In the genomic region with DNA sequence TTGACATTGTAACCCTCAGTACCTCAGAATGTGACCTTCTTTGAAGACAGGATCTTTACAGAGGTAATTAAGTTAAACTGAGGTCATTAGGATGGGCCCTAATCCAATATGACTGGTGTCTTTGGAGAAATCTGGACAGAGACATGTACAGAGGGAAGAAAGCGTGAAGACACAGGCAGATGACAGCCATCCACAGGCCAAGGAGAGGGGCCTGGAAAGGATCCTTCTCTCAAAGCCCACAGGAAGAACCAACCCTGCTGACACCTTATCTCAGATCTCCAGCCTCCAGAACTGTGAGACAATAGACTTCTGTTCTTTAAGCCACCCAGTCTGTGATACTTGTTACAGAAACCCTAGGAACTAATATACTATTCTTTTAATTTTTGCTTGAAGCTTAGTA, we compare ENCODE assay signal across 26 cellular contexts.
"Had no signal": no experiment of that assay in that cellular context is flagged by ENCODE, and none has a peak within 500 bp of the region (broad histone marks: within the 10 kb centered on the region; RNA-seq: fewer than 3 reads in every experiment).

No MANE protein-coding gene starts in this region.

- ATAC-seq: activated CD4-positive, CD25-positive, alpha-beta regulatory T cell treated with anti-CD3 and anti-CD28 coated beads, Interleukin-2, amount 50 U/mL, for 24 hours; activated CD8-positive, alpha-beta T cell treated with anti-CD3 and anti-CD28 coated beads for 36 hours; activated T-cell treated with anti-CD3 and anti-CD28 coated beads, Interleukin-2, amount 50 U/mL, for 72 hours; T-helper 17 cell had no signal

- H3K9me3 Mint-ChIP-seq: activated CD8-positive, alpha-beta T cell treated with anti-CD3 and anti-CD28 coated beads for 36 hours; activated naive CD4-positive, alpha-beta T cell treated with anti-CD3 and anti-CD28 coated beads, Interleukin-2, amount 10 ng/mL, durations not matched to agents 7 days and 5 days; activated naive CD8-positive, alpha-beta T cell treated with anti-CD3 and anti-CD28 coated beads for 36 hours; activated T-cell treated with anti-CD3 and anti-CD28 coated beads, Interleukin-2, amount 50 U/mL, for 72 hours; activated T-helper 2 cell treated with anti-CD3 and anti-CD28 coated beads, Interferon-gamma antibody, Interleukin-2, Interleukin-4, amounts not matched to agents 10 μg/mL and 5 μg/mL and 100 μg/mL, durations not matched to agents 14 hours and 24 hours and 36 hours had no signal

- DNase-seq: activated CD4-positive, alpha-beta T cell treated with anti-CD3 and anti-CD28 coated beads for 4 hours; activated CD8-positive, alpha-beta memory T cell treated with anti-CD3 and anti-CD28 coated beads, Interleukin-2, amount 50 U/mL, for 4 hours; activated CD8-positive, alpha-beta T cell treated with anti-CD3 and anti-CD28 coated beads for 36 hours; activated gamma-delta T cell treated with Interleukin-2 at 50 U/mL for 16 hours; activated naive CD4-positive, alpha-beta T cell treated with anti-CD3 and anti-CD28 coated beads, Interleukin-2, amount 10 ng/mL, durations not matched to agents 7 days and 5 days; activated naive CD8-positive, alpha-beta T cell treated with anti-CD3 and anti-CD28 coated beads for 36 hours; activated T-cell treated with anti-CD3 and anti-CD28 coated beads, Interleukin-2, amount 50 U/mL, for 72 hours; brain microvascular endothelial cell; Kasumi-1; KBM-7; NCI-H1048; NCI-H146; NCI-H187 treated with DMSO at 0.1 percent for 48 hours; NCI-H2081 treated with DMSO at 0.1 percent for 48 hours; NCI-H446; NCI-H524; Peyer's patch; Right ventricle myocardium superior; T-helper 17 cell; T-helper 9 cell; WERI-Rb-1 had no signal

- H3K36me3 Mint-ChIP-seq: activated naive CD4-positive, alpha-beta T cell treated with anti-CD3 and anti-CD28 coated beads, Interleukin-2, amount 10 ng/mL, durations not matched to agents 7 days and 5 days; activated naive CD8-positive, alpha-beta T cell treated with anti-CD3 and anti-CD28 coated beads for 36 hours had no signal

- H3K4me3 Mint-ChIP-seq: activated CD8-positive, alpha-beta T cell treated with anti-CD3 and anti-CD28 coated beads for 36 hours; activated naive CD4-positive, alpha-beta T cell treated with anti-CD3 and anti-CD28 coated beads, Interleukin-2, amount 10 ng/mL, durations not matched to agents 7 days and 5 days; activated naive CD8-positive, alpha-beta T cell treated with anti-CD3 and anti-CD28 coated beads for 36 hours; activated T-cell treated with anti-CD3 and anti-CD28 coated beads, Interleukin-2, amount 50 U/mL, for 72 hours; T-helper 17 cell had no signal

- H3K27ac Mint-ChIP-seq: activated CD8-positive, alpha-beta T cell treated with anti-CD3 and anti-CD28 coated beads for 36 hours; activated naive CD4-positive, alpha-beta T cell treated with anti-CD3 and anti-CD28 coated beads, Interleukin-2, amount 10 ng/mL, durations not matched to agents 7 days and 5 days; activated T-cell treated with anti-CD3 and anti-CD28 coated beads, Interleukin-2, amount 50 U/mL, for 72 hours; activated T-helper 2 cell treated with anti-CD3 and anti-CD28 coated beads, Interferon-gamma antibody, Interleukin-2, Interleukin-4, amounts not matched to agents 10 μg/mL and 5 μg/mL and 100 μg/mL, durations not matched to agents 14 hours and 24 hours and 36 hours; T-helper 17 cell had no signal

- H3K27ac ChIP-seq: brain microvascular endothelial cell, cardiac muscle cell, Peyer's patch, RWPE1, SJSA1, WERI-Rb-1 had no signal

- H3K4me3 ChIP-seq: cardiac muscle cell, Peyer's patch, SJSA1 had no signal

- H3K27me3 ChIP-seq: brain microvascular endothelial cell, cardiac muscle cell, Peyer's patch, SJSA1 had no signal

- H3K27me3 Mint-ChIP-seq: activated CD8-positive, alpha-beta T cell treated with anti-CD3 and anti-CD28 coated beads for 36 hours; activated naive CD4-positive, alpha-beta T cell treated with anti-CD3 and anti-CD28 coated beads, Interleukin-2, amount 10 ng/mL, durations not matched to agents 7 days and 5 days; activated naive CD8-positive, alpha-beta T cell treated with anti-CD3 and anti-CD28 coated beads for 36 hours had no signal

- H3K9me3 ChIP-seq: Peyer's patch, SJSA1 had no signal
